ENCODE assay signal across 8 cellular contexts in genomic region chr3:197659144-197659543, GRCh38.
DNase-seq lines count a peak whose midpoint lies in the region; ATAC-seq and FAIRE-seq lines count a peak whose summit lies in the region.
"Not testable (repeated sequence)": the region's sequence is repeated elsewhere in the genome, so short reads cannot be mapped to it uniquely, and the experiment has no call there.

No MANE protein-coding gene starts in this region.

- not testable (repeated sequence) for H3K9me3 Mint-ChIP-seq in stimulated activated naive B cell treated with anti-CD40 and anti-IgM and Interleukin-4, amounts not matched to agents 10 μg/mL and 1 μg/mL and 100 μg/mL, for 72 hours

- H3K4me3 Mint-ChIP-seq in stimulated activated naive B cell treated with anti-CD40 and anti-IgM and Interleukin-4, amounts not matched to agents 10 μg/mL and 1 μg/mL and 100 μg/mL, for 72 hours: peak overlapping the region in 1 of 2 donors; percentile 11

- peak; percentile 88 for FAIRE-seq in GM19239 (lab: Jason Lieb, UNC)

- H3K27me3 Mint-ChIP-seq in stimulated activated naive B cell treated with anti-CD40 and anti-IgM and Interleukin-4, amounts not matched to agents 10 μg/mL and 1 μg/mL and 100 μg/mL, for 72 hours: not testable (repeated sequence)

- peak; percentile 66 for ATAC-seq in GM18508 (IDR thresholded peaks at IDR 0.05; ENCODE audit: insufficient read depth, unreplicated experiment)
- ATAC-seq in GM21447 (IDR thresholded peaks at IDR 0.05; ENCODE audit: unreplicated experiment): peak; percentile 45
- peak; percentile 48 for ATAC-seq in HG02759 (IDR thresholded peaks at IDR 0.05; ENCODE audit: unreplicated experiment)
- ATAC-seq in HG03066 (IDR thresholded peaks at IDR 0.05; ENCODE audit: low read depth, unreplicated experiment): peak; percentile 70
- ATAC-seq in HG03460 (IDR thresholded peaks at IDR 0.05; ENCODE audit: unreplicated experiment): peak; percentile 35
- ATAC-seq in stimulated activated naive B cell treated with anti-CD40 and anti-IgM and Interleukin-4, amounts not matched to agents 10 μg/mL and 1 μg/mL and 100 μg/mL, for 72 hours (replicated peaks): peak; percentile 33 to 34

- H3K27ac Mint-ChIP-seq in stimulated activated naive B cell treated with anti-CD40 and anti-IgM and Interleukin-4, amounts not matched to agents 10 μg/mL and 1 μg/mL and 100 μg/mL, for 72 hours: not testable (repeated sequence)

- H3K4me1 Mint-ChIP-seq in stimulated activated naive B cell treated with anti-CD40 and anti-IgM and Interleukin-4, amounts not matched to agents 10 μg/mL and 1 μg/mL and 100 μg/mL, for 72 hours: peaks cover 12 to 34% of the 10 kb centered on the region in 2 donors

- DNase-seq in GM19239 (ENCODE audit: insufficient read length, low spot score); stimulated activated naive B cell treated with anti-CD40 and anti-IgM and Interleukin-4, amounts not matched to agents 10 μg/mL and 1 μg/mL and 100 μg/mL, for 72 hours: not testable (repeated sequence)
- DNase-seq in activated CD4-positive, alpha-beta T cell treated with anti-CD3 and anti-CD28 coated beads for 48 hours: peak; percentile 31

- H3K36me3 Mint-ChIP-seq in stimulated activated naive B cell treated with anti-CD40 and anti-IgM and Interleukin-4, amounts not matched to agents 10 μg/mL and 1 μg/mL and 100 μg/mL, for 72 hours: not testable (repeated sequence)
